ENCODE assay signal across 1 cellular context in genomic region chr9:35079041-35079425, GRCh38.
TF ChIP-seq lines count a peak whose summit lies in the region.

No MANE protein-coding gene starts in this region.

TF ChIP-seq in liver, 16 proteins besides CTCF, POLR2A, EP300 and RAD21 (continued from another document):
- TF ChIP-seq, protein P1, sequence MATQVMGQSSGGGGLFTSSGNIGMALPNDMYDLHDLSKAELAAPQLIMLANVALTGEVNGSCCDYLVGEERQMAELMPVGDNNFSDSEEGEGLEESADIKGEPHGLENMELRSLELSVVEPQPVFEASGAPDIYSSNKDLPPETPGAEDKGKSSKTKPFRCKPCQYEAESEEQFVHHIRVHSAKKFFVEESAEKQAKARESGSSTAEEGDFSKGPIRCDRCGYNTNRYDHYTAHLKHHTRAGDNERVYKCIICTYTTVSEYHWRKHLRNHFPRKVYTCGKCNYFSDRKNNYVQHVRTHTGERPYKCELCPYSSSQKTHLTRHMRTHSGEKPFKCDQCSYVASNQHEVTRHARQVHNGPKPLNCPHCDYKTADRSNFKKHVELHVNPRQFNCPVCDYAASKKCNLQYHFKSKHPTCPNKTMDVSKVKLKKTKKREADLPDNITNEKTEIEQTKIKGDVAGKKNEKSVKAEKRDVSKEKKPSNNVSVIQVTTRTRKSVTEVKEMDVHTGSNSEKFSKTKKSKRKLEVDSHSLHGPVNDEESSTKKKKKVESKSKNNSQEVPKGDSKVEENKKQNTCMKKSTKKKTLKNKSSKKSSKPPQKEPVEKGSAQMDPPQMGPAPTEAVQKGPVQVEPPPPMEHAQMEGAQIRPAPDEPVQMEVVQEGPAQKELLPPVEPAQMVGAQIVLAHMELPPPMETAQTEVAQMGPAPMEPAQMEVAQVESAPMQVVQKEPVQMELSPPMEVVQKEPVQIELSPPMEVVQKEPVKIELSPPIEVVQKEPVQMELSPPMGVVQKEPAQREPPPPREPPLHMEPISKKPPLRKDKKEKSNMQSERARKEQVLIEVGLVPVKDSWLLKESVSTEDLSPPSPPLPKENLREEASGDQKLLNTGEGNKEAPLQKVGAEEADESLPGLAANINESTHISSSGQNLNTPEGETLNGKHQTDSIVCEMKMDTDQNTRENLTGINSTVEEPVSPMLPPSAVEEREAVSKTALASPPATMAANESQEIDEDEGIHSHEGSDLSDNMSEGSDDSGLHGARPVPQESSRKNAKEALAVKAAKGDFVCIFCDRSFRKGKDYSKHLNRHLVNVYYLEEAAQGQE (IDR thresholded peaks at IDR 0.05) = no peak
- TF ChIP-seq HNF4A (conservative IDR thresholded peaks at IDR 0.05) = no peak
- TF ChIP-seq RXRA (IDR thresholded peaks at IDR 0.05) = no peak
